Comparison of ENCODE assay signal across 27 cellular contexts in the genomic region with DNA sequence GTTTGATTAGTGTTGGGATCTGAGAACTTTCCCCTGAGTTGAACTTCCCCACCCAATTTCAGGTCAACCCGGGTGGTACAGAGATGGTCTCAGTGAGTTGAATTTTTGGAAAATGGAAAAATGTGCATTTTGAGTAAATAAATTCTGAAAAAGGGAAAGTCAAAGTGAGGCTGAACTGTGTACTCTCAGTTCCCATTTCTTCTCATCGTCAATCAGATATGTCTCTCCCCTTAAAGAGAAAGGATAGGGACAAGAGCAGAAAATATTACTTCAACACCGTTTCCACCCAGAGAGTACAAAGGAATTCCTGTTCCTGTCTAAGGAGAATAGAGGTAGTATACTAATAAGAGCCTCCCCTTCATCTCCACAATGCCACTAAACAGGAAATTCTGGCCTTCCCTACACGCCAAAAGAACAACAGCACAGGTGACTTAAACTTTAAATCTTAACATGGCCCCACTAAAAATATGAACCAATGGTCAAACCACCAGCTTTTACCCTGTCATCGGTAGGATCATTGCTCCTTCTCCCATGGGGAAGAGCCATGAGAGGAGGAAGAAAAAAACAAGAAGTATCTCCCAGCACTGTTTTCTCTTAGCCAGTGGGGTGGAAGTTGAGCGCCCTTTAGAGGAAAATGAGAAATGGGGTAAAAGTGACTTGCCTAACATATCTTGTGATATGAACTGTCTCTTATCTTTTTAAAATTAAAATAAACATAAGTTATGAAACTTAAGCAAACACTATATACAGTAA. TPM values are rescaled to one million over a fixed set of nuclear protein-coding genes. Genes with fewer than 3 reads are reported as not detected.
"Had no signal": no experiment of that assay in that cellular context is flagged by ENCODE, and none has a peak within 500 bp of the region (broad histone marks: within the 10 kb centered on the region; RNA-seq: fewer than 3 reads in every experiment).

No MANE protein-coding gene starts in this region.

- H3K27ac Mint-ChIP-seq: activated CD8-positive, alpha-beta memory T cell treated with anti-CD3 and anti-CD28 coated beads, Interleukin-2, amount 10 ng/mL, durations not matched to agents 7 days and 5 days; activated naive CD4-positive, alpha-beta T cell treated with anti-CD3 and anti-CD28 coated beads, Interleukin-2, amount 50 U/mL, for 24 hours; activated T-cell treated with anti-CD3 and anti-CD28 coated beads, Interleukin-2, amount 50 U/mL, for 24 hours; activated T-helper 1 cell treated with anti-CD3 and anti-CD28 coated beads, Interleukin-12 subunit alpha, Interleukin-12 subunit beta, Interleukin-2, Interleukin-4 antibody, amounts not matched to agents 30 ng/mL and 10 ng/mL and 1 ng/mL, durations not matched to agents 14 hours and 24 hours and 36 hours; T-helper 1 cell treated with Interleukin-12 subunit alpha and Interleukin-12 subunit beta and Interleukin-4 antibody, amounts not matched to agents 30 μg/mL and 1 μg/mL, for 36 hours had no signal

- H3K4me1 ChIP-seq: breast epithelium, colonic mucosa had no signal

- H3K27me3 ChIP-seq: breast epithelium, colonic mucosa had no signal

- H3K36me3 Mint-ChIP-seq: activated CD8-positive, alpha-beta memory T cell treated with anti-CD3 and anti-CD28 coated beads, Interleukin-2, amount 10 ng/mL, durations not matched to agents 7 days and 5 days; activated naive CD4-positive, alpha-beta T cell treated with anti-CD3 and anti-CD28 coated beads, Interleukin-2, amount 50 U/mL, for 24 hours had no signal

- H3K9me3 ChIP-seq: breast epithelium, colonic mucosa had no signal

- H3K4me1 Mint-ChIP-seq: activated CD8-positive, alpha-beta memory T cell treated with anti-CD3 and anti-CD28 coated beads, Interleukin-2, amount 10 ng/mL, durations not matched to agents 7 days and 5 days; activated naive CD4-positive, alpha-beta T cell treated with anti-CD3 and anti-CD28 coated beads, Interleukin-2, amount 50 U/mL, for 24 hours had no signal

- H3K36me3 ChIP-seq: breast epithelium, colonic mucosa had no signal

- H3K4me3 ChIP-seq: breast epithelium, colonic mucosa, SK-N-MC had no signal

- DNase-seq: activated CD4-positive, alpha-beta T cell treated with anti-CD3 and anti-CD28 coated beads for 4 hours; activated CD4-positive, alpha-beta T cell treated with anti-CD3 and anti-CD28 coated beads, Interleukin-2, amount 50 U/mL, for 4 hours; activated CD8-positive, alpha-beta memory T cell treated with anti-CD3 and anti-CD28 coated beads, Interleukin-2, amount 10 ng/mL, durations not matched to agents 7 days and 5 days; activated effector memory CD4-positive, alpha-beta T cell treated with Interleukin-2 at 50 U/mL for 16 hours; activated naive CD4-positive, alpha-beta T cell; activated T-cell treated with anti-CD3 and anti-CD28 coated beads, Interleukin-2, amount 50 U/mL, for 24 hours; aorta; caudate nucleus; colonic mucosa; NCI-H1092 treated with DMSO at 0.1 percent for 48 hours; NCI-H1417 treated with DMSO at 0.1 percent for 48 hours; NCI-H1694; NCI-H2029; NCI-H2107; NCI-H2171 treated with DMSO at 0.1 percent for 48 hours; NCI-H345; NCI-H510A; NCI-H526 treated with DMSO at 0.1 percent for 48 hours; NCI-H82 had no signal

- H3K27ac ChIP-seq: breast epithelium, colonic mucosa, SK-N-MC had no signal

- H3K9me3 Mint-ChIP-seq: activated naive CD4-positive, alpha-beta T cell treated with anti-CD3 and anti-CD28 coated beads, Interleukin-2, amount 50 U/mL, for 24 hours; activated T-cell treated with anti-CD3 and anti-CD28 coated beads, Interleukin-2, amount 50 U/mL, for 24 hours; activated T-helper 1 cell treated with anti-CD3 and anti-CD28 coated beads, Interleukin-12 subunit alpha, Interleukin-12 subunit beta, Interleukin-2, Interleukin-4 antibody, amounts not matched to agents 30 ng/mL and 10 ng/mL and 1 ng/mL, durations not matched to agents 14 hours and 24 hours and 36 hours; T-helper 1 cell treated with Interleukin-12 subunit alpha and Interleukin-12 subunit beta and Interleukin-4 antibody, amounts not matched to agents 30 μg/mL and 1 μg/mL, for 36 hours had no signal

- ATAC-seq: activated CD4-positive, CD25-positive, alpha-beta regulatory T cell treated with anti-CD3 and anti-CD28 coated beads, Interleukin-2, amount 50 U/mL, for 24 hours; activated CD8-positive, alpha-beta memory T cell treated with anti-CD3 and anti-CD28 coated beads, Interleukin-2, amount 10 ng/mL, durations not matched to agents 7 days and 5 days; Right ventricle myocardium inferior had no signal

- H3K4me3 Mint-ChIP-seq: activated CD8-positive, alpha-beta memory T cell treated with anti-CD3 and anti-CD28 coated beads, Interleukin-2, amount 10 ng/mL, durations not matched to agents 7 days and 5 days; activated naive CD4-positive, alpha-beta T cell treated with anti-CD3 and anti-CD28 coated beads, Interleukin-2, amount 50 U/mL, for 24 hours; activated T-cell treated with anti-CD3 and anti-CD28 coated beads, Interleukin-2, amount 50 U/mL, for 24 hours; activated T-helper 1 cell treated with anti-CD3 and anti-CD28 coated beads, Interleukin-12 subunit alpha, Interleukin-12 subunit beta, Interleukin-2, Interleukin-4 antibody, amounts not matched to agents 30 ng/mL and 10 ng/mL and 1 ng/mL, durations not matched to agents 14 hours and 24 hours and 36 hours; T-helper 1 cell treated with Interleukin-12 subunit alpha and Interleukin-12 subunit beta and Interleukin-4 antibody, amounts not matched to agents 30 μg/mL and 1 μg/mL, for 36 hours had no signal

RNA-seq across cellular contexts. Expression of a gene that starts 30.3 kb away (rescaled TPM):
- total RNA-seq: activated CD8-positive, alpha-beta memory T cell treated with anti-CD3 and anti-CD28 coated beads, Interleukin-2, amount 10 ng/mL, durations not matched to agents 7 days and 5 days; activated T-helper 1 cell treated with anti-CD3 and anti-CD28 coated beads, Interleukin-12 subunit alpha, Interleukin-12 subunit beta, Interleukin-2, Interleukin-4 antibody, amounts not matched to agents 30 ng/mL and 10 ng/mL and 1 ng/mL, durations not matched to agents 14 hours and 24 hours and 36 hours; MCF 10A; Right ventricle myocardium inferior had no signal
